Comparison of ENCODE assay signal across 8 cellular contexts in genomic region chr12:118960865-118961264, GRCh38. TPM values are rescaled to one million over a fixed set of nuclear protein-coding genes. Genes with fewer than 3 reads are reported as not detected.
"Had no signal": no experiment of that assay in that cellular context is flagged by ENCODE, and none has a peak within 500 bp of the region (broad histone marks: within the 10 kb centered on the region; RNA-seq: fewer than 3 reads in every experiment).

No MANE protein-coding gene starts in this region.

- ATAC-seq: K562 had no signal

- H3K27ac ChIP-seq: GM23248 had no signal

- H3K4me3 ChIP-seq: GM23248, K562 had no signal

- H2AFZ ChIP-seq: GM23248 had no signal

- H3K9ac ChIP-seq: GM23248 had no signal

- DNase-seq: GM23248, H7, HCEC 1CT, IMR-90, KG1 had no signal

- FAIRE-seq: HTR-8/SVneo, K562 had no signal

RNA-seq across cellular contexts. Expression of gene SRRM4, which starts 20.5 kb away (rescaled TPM):
- total RNA-seq: GM23248, HT-29, IMR-90, K562 had no signal
- polyA plus RNA-seq: GM23248, IMR-90, K562 had no signal
